8 cellular contexts compared by ENCODE assay signal in genomic region chr17:4366312-4367063, GRCh38. TPM values are rescaled to one million over a fixed set of nuclear protein-coding genes. Genes with fewer than 3 reads are reported as not detected.
DNase-seq lines count a peak whose midpoint lies in the region; ATAC-seq and TF ChIP-seq lines count a peak whose summit lies in the region.

Gene UBE2G1 (minus strand): TSS chr17:4366675. CDS start chr17:4366316, 359 bp downstream.

- TF ChIP-seq CTCF in GM10266 (IDR thresholded peaks at IDR 0.05; ENCODE audit: control insufficient read depth, insufficient read depth, low read depth, missing control alignments) (peak; percentile 14), osteoblast (IDR thresholded peaks at IDR 0.05; ENCODE audit: extremely low read depth, low read depth, low read length) (no peak)

- H3K27ac ChIP-seq in osteoblast (ENCODE audit: low read depth, low read length) (peak within 1 kb of the TSS; percentile 76), thymus (ENCODE audit: low read depth) (peak within 1 kb of the TSS; percentile 99)

- no peaks in the 10 kb centered on the region for H3K9me3 Mint-ChIP-seq in activated naive CD4-positive, alpha-beta T cell treated with anti-CD3 and anti-CD28 coated beads, Interleukin-2, amount 50 U/mL, for 72 hours

- H3K4me2 ChIP-seq in osteoblast (ENCODE audit: insufficient read depth, low read length) = peak within 1 kb of the TSS; percentile 93

- no peaks in the 10 kb centered on the region for H3K27me3 ChIP-seq in osteoblast (ENCODE audit: insufficient read depth, low read length)
- no peaks in the 10 kb centered on the region for H3K27me3 ChIP-seq in thymus (ENCODE audit: control insufficient read depth, insufficient read depth)

- peaks cover 46% of the 10 kb centered on the region for H3K79me2 ChIP-seq in osteoblast (ENCODE audit: insufficient read depth, low read length)

- peaks cover 8 to 14% of the 10 kb centered on the region in 2 donors for H3K36me3 Mint-ChIP-seq in activated naive CD4-positive, alpha-beta T cell treated with anti-CD3 and anti-CD28 coated beads, Interleukin-2, amount 50 U/mL, for 72 hours

- peaks cover 27% of the 10 kb centered on the region for H4K20me1 ChIP-seq in osteoblast (ENCODE audit: insufficient read depth, low read length)

- H2AFZ ChIP-seq in osteoblast (ENCODE audit: low read length) = peak within 1 kb of the TSS; percentile 99

- H3K4me3 ChIP-seq in osteoblast (ENCODE audit: insufficient read depth, low read length) = peak within 1 kb of the TSS; percentile 92
- H3K4me3 ChIP-seq in thymus (ENCODE audit: low read length) = peak within 1 kb of the TSS; percentile 85

- under 1% methylated on average over 78 of the region's 78 CpGs for WGBS in thymus

- H3K9me3 ChIP-seq in osteoblast (ENCODE audit: low read depth, low read length) (no peaks in the 10 kb centered on the region), thymus (ENCODE audit: control insufficient read depth) (no peaks in the 10 kb centered on the region)

- DNase-seq in GM10266 (ENCODE audit: extremely low spot score) = peak; percentile 97
- DNase-seq in NCI-H1092 treated with DMSO at 0.1 percent for 48 hours (lab: John Stamatoyannopoulos, UW) = peak; percentile 87
- peak; percentile 71 for DNase-seq in SKM-1 (lab: John Stamatoyannopoulos, UW; ENCODE audit: unreplicated experiment)
- DNase-seq in activated naive CD4-positive, alpha-beta T cell treated with anti-CD3 and anti-CD28 coated beads, Interleukin-2, amount 50 U/mL, for 72 hours (ENCODE audit: low spot score in 2 of 2) = peak; percentile 98 to 99
- peak; percentile 99 for DNase-seq in glomerular visceral epithelial cell (ENCODE audit: extremely low spot score)
- peak; percentile 99 for DNase-seq in osteoblast (ENCODE audit: insufficient read length, low spot score, missing footprints)

- H3K36me3 ChIP-seq in osteoblast (ENCODE audit: insufficient read depth, low read length) (no peaks in the 10 kb centered on the region), thymus (ENCODE audit: control insufficient read depth, insufficient read depth) (peaks cover 8% of the 10 kb centered on the region)

- H3K27ac Mint-ChIP-seq in activated naive CD4-positive, alpha-beta T cell treated with anti-CD3 and anti-CD28 coated beads, Interleukin-2, amount 50 U/mL, for 72 hours = peak within 1 kb of the TSS; percentile 83 to 93

- H3K4me1 ChIP-seq in osteoblast (ENCODE audit: insufficient read depth, low read length) = peaks cover 4% of the 10 kb centered on the region
- H3K4me1 ChIP-seq in thymus (ENCODE audit: control insufficient read depth, insufficient read depth, low read length) = peaks cover 4% of the 10 kb centered on the region

- peak; percentile 70 for ATAC-seq in HG02588 (IDR thresholded peaks at IDR 0.05; ENCODE audit: unreplicated experiment)
- ATAC-seq in activated naive CD4-positive, alpha-beta T cell treated with anti-CD3 and anti-CD28 coated beads, Interleukin-2, amount 50 U/mL, for 72 hours = peak; percentile 87 to 88

RNA-seq across cellular contexts. Expression of gene UBE2G1, which starts in this region (rescaled TPM):
- 10 to 100 TPM; 57.9 to 68.1 TPM for total RNA-seq in activated naive CD4-positive, alpha-beta T cell treated with anti-CD3 and anti-CD28 coated beads, Interleukin-2, amount 50 U/mL, for 72 hours
- 36.2 and 37.7 TPM in 2 replicates for total RNA-seq in osteoblast
- 19.5 TPM for polyA plus RNA-seq in thymus

Comparison
In these comparisons a context has a peak if more than half of its experiments do, and no peak if none do; other contexts are left out.
1. Peak in every context shown above with its lines: DNase-seq, ATAC-seq, H3K4me3 ChIP-seq and H3K27ac ChIP-seq.